In genomic region chr3:53891500-53892334, GRCh38 we compare ENCODE assay signal across 8 cellular contexts. TPM values are rescaled to one million over a fixed set of nuclear protein-coding genes. Genes with fewer than 3 reads are reported as not detected.
DNase-seq lines count a peak whose midpoint lies in the region; ATAC-seq and TF ChIP-seq lines count a peak whose summit lies in the region.

TSS of gene SELENOK (minus strand) at chr3:53891859.

- H3K27me3 ChIP-seq in upper lobe of right lung, result peaks cover 3% of the 10 kb centered on the region

- H3K27ac ChIP-seq in upper lobe of right lung, result peak within 1 kb of the TSS; percentile 97

- DNase-seq in NCI-H1694 treated with DMSO at 0.1 percent for 48 hours (lab: John Stamatoyannopoulos, UW), result peak; percentile 91
- peak; percentile 87 to 94 (median 93) for DNase-seq in T-helper 17 cell
- DNase-seq in amygdala (lab: John Stamatoyannopoulos, UW), result peak; percentile 41 to 100 (median 98)
- DNase-seq in left cardiac atrium, result peak; percentile 99
- DNase-seq in posterior vena cava (ENCODE audit: low spot score), result peak; percentile 100
- DNase-seq in upper lobe of right lung, result peak; percentile 99

- ATAC-seq in HG02885 (IDR thresholded peaks at IDR 0.05; ENCODE audit: poor library complexity, unreplicated experiment), result peak; percentile 96
- ATAC-seq in T-helper 17 cell, result peak; percentile 95
- peak; percentile 98 for ATAC-seq in left cardiac atrium
- ATAC-seq in upper lobe of right lung, result peak; percentile 99

- H3K4me3 ChIP-seq in upper lobe of right lung, result peak within 1 kb of the TSS; percentile 89

- H3K36me3 ChIP-seq in upper lobe of right lung, result no peaks in the 10 kb centered on the region

- H3K4me1 ChIP-seq in upper lobe of right lung, result peaks cover 26% of the 10 kb centered on the region

- H3K36me3 Mint-ChIP-seq in T-helper 17 cell (ENCODE audit: low read depth), result peaks cover 6% of the 10 kb centered on the region

- peak; percentile 90 for TF ChIP-seq POLR2A in GM15510 (IDR thresholded peaks at IDR 0.05; ENCODE audit: borderline replicate concordance, extremely low read depth, insufficient read length)

- peak within 1 kb of the TSS; percentile 98 for H3K27ac Mint-ChIP-seq in T-helper 17 cell

- peaks cover 11% of the 10 kb centered on the region for H3K27me3 Mint-ChIP-seq in T-helper 17 cell

- peak within 1 kb of the TSS; percentile 96 for H3K4me3 Mint-ChIP-seq in T-helper 17 cell

- H3K9me3 ChIP-seq in T-helper 17 cell (ENCODE audit: control insufficient read depth, low read length, poor library complexity, severe bottlenecking) (no peaks in the 10 kb centered on the region), upper lobe of right lung (no peaks in the 10 kb centered on the region)

- TF ChIP-seq CTCF in upper lobe of right lung (IDR thresholded peaks at IDR 0.05), result no peak

- H3K4me1 Mint-ChIP-seq in T-helper 17 cell, result peaks cover 36% of the 10 kb centered on the region

- intact Hi-C loops in left cardiac atrium (cut with DNase I) (no loop called here), posterior vena cava (cut with DNase I) (no loop called here), upper lobe of right lung (cut with DNase I) (no loop called here)

RNA-seq across cellular contexts. Expression of gene SELENOK, which starts in this region (rescaled TPM):
- 100 to 1,000 TPM; 114 to 121 TPM for total RNA-seq in T-helper 17 cell
- total RNA-seq in left cardiac atrium, result 10 to 100 TPM; 69.1 to 99.9 TPM
- 10 to 100 TPM; 45.0 to 46.8 TPM for total RNA-seq in posterior vena cava
- 44.5 TPM for total RNA-seq in upper lobe of right lung

Comparison
In these comparisons a context has a peak if more than half of its experiments do, and no peak if none do; other contexts are left out.
1. Peak in every context shown above with its lines: DNase-seq, ATAC-seq, H3K4me3 ChIP-seq and H3K27ac ChIP-seq.